In genomic region chr3:124907957-124908356, GRCh38 we compare ENCODE assay signal across 1 cellular context.
TF ChIP-seq lines count a peak whose summit lies in the region.

No MANE protein-coding gene starts in this region.

TF ChIP-seq in H1, 55 proteins besides CTCF, POLR2A, EP300 and RAD21:
- TF ChIP-seq SIRT6 (IDR thresholded peaks at IDR 0.05; ENCODE audit: low read length) (no peak), SUZ12 (IDR thresholded peaks at IDR 0.05; ENCODE audit: low read length) (no peak), CHD7 (IDR thresholded peaks at IDR 0.05; ENCODE audit: insufficient replicate concordance, low read length) (no peak), TAF1 (IDR thresholded peaks at IDR 0.05; ENCODE audit: low read depth, low read length) (no peak)
